Comparison of ENCODE assay signal across 8 cellular contexts in genomic region chr9:100411472-100412270, GRCh38. TPM values are rescaled to one million over a fixed set of nuclear protein-coding genes. Genes with fewer than 3 reads are reported as not detected.
DNase-seq lines count a peak whose midpoint lies in the region; ATAC-seq, FAIRE-seq and TF ChIP-seq lines count a peak whose summit lies in the region.

No MANE protein-coding gene starts in this region.

- no peaks in the 10 kb centered on the region for H3K4me1 ChIP-seq in right cardiac atrium (ENCODE audit: control insufficient read depth, insufficient read depth, low read length)
- H3K4me1 ChIP-seq in psoas muscle: no peaks in the 10 kb centered on the region

- no peaks in the 10 kb centered on the region for H3K27me3 ChIP-seq in right cardiac atrium (ENCODE audit: control insufficient read depth, insufficient read depth)
- H3K27me3 ChIP-seq in psoas muscle (ENCODE audit: insufficient read depth in 3 of 3, low read length in 2 of 3): peaks cover 0 to 5% (median 0%) of the 10 kb centered on the region in 3 donors

- intact Hi-C loops in right cardiac atrium (cut with DNase I): loop anchor here in 1 of 4 donors (10.0 kb wide), 1 partner anchor 57 kb away; the partner anchor contains the start of gene TEX10
- intact Hi-C loops in psoas muscle (cut with DNase I): loop anchor here in 1 of 2 donors (5.0 kb wide), 1 partner anchor 59 kb away; the partner anchor contains the start of gene TEX10

- FAIRE-seq in urothelium cell line (lab: Jason Lieb, UNC): no peak

- H3K4me3 ChIP-seq in GM12875 (ENCODE audit: low read depth, low read length) (peak overlapping the region; percentile 54), right cardiac atrium (ENCODE audit: low read length) (peak overlapping the region; percentile 44), psoas muscle (peak overlapping the region; percentile 75)

- ATAC-seq in HG02759 (IDR thresholded peaks at IDR 0.05; ENCODE audit: unreplicated experiment) (peak; percentile 100), right cardiac atrium (peak; percentile 99 to 100), psoas muscle (peak; percentile 97 to 100 (median 100))

- H3K9me3 ChIP-seq in right cardiac atrium (ENCODE audit: control insufficient read depth, low read length) (no peaks in the 10 kb centered on the region), psoas muscle (no peaks in the 10 kb centered on the region)

- WGBS in right cardiac atrium: 12% methylated on average over 38 of the region's 38 CpGs
- 11 to 12% (median 12%) methylated on average over 38 of the region's 38 CpGs for WGBS in psoas muscle, 3 donors

- DNase-seq in NCI-H1436 (lab: John Stamatoyannopoulos, UW) (peak; percentile 93), T-helper 1 cell (peak; percentile 72 to 89 (median 80)), anterior cingulate cortex (lab: John Stamatoyannopoulos, UW) (peak; percentile 31 to 96 (median 86)), right cardiac atrium (peak; percentile 93 to 96 (median 94)), psoas muscle (peak; percentile 90 to 92), urothelium cell line (ENCODE audit: low spot score) (peak; percentile 87)

- TF ChIP-seq CTCF in GM12875 (IDR thresholded peaks at IDR 0.05; ENCODE audit: borderline replicate concordance, insufficient read depth, low read depth, low read length): no peak
- no peak for TF ChIP-seq CTCF in psoas muscle (IDR thresholded peaks at IDR 0.05)

- H3K27ac ChIP-seq in right cardiac atrium (ENCODE audit: low read length) (no peak overlapping the region), psoas muscle (peak overlapping the region; percentile 36)

- no peaks in the 10 kb centered on the region for H3K36me3 ChIP-seq in psoas muscle (ENCODE audit: insufficient read depth in 1 of 2, low read depth in 1 of 2)

RNA-seq across cellular contexts. Expression of gene MSANTD3, which starts 15.3 kb away (rescaled TPM):
- total RNA-seq in right cardiac atrium (10 to 100 TPM; 19.7 to 26.7 (median 21.8) TPM), psoas muscle (10 to 100 TPM; 15.2 to 59.4 (median 32.6) TPM)
- polyA plus RNA-seq in right cardiac atrium (19.7 TPM), psoas muscle (10 to 100 TPM; 17.4 to 25.6 (median 25.2) TPM)

RNA-seq across cellular contexts. Expression of gene TEX10, which starts 58.9 kb away (rescaled TPM):
- total RNA-seq in right cardiac atrium (10 to 100 TPM in 1 of 4 donors, 1 to 10 TPM in 3; 8.7 to 10.4 (median 8.8) TPM), psoas muscle (10 to 100 TPM; 12.7 to 23.1 (median 14.7) TPM)
- polyA plus RNA-seq in right cardiac atrium (4.4 TPM), psoas muscle (10 to 100 TPM in 2 of 3 donors, 1 to 10 TPM in 1; 9.8 to 17.2 (median 13.9) TPM)
